ENCODE assay signal across 7 cellular contexts in genomic region chr1:154970631-154971340, GRCh38. TPM values are rescaled to one million over a fixed set of nuclear protein-coding genes. Genes with fewer than 3 reads are reported as not detected.
DNase-seq lines count a peak whose midpoint lies in the region; ATAC-seq, FAIRE-seq and TF ChIP-seq lines count a peak whose summit lies in the region.

SHC1 (minus strand) TSS chr1:154970747; CDS start chr1:154970526, 221 bp downstream.

- peaks cover 9% of the 10 kb centered on the region in 2 experiments for H4K20me1 ChIP-seq in H1 (replicated peaks in 1 of 2; ENCODE audit: control insufficient read depth in 1 of 2, insufficient read depth in 2 of 2, low read length in 2 of 2)

- peaks cover 35% of the 10 kb centered on the region for H3K36me3 Mint-ChIP-seq in stimulated activated memory B cell treated with anti-CD40 and anti-IgM and Interleukin-4, amounts not matched to agents 10 μg/mL and 1 μg/mL and 100 μg/mL, for 72 hours

- TF ChIP-seq CTCF in VCaP (conservative IDR thresholded peaks at IDR 0.05): no peak
- TF ChIP-seq CTCF in H1 (IDR thresholded peaks at IDR 0.05; ENCODE audit: control extremely low read depth in 1 of 3, insufficient read depth in 1 of 3, low read depth in 1 of 3, low read length in 3 of 3): peak in 1 of 3 experiments; percentile 5; a peak in 1 of 4 replicates
- TF ChIP-seq CTCF in lower lobe of right lung (IDR thresholded peaks at IDR 0.05): no peak

- H3K56ac ChIP-seq in H1 (replicated peaks; ENCODE audit: insufficient read length, low read depth, low read length): peak within 1 kb of the TSS; percentile 94

- H4K91ac ChIP-seq in H1 (replicated peaks; ENCODE audit: insufficient read length, low read length): peak within 1 kb of the TSS; percentile 100

- peak within 1 kb of the TSS; percentile 100 for H2AK5ac ChIP-seq in H1 (ENCODE audit: low read depth, low read length)

- peak within 1 kb of the TSS; percentile 88 for H2BK20ac ChIP-seq in H1 (ENCODE audit: low read length)

- POLR2A ChIA-PET in H1 (lab: Charles Lee; ENCODE audit: partially characterized antibody): interaction anchor here (0.6 to 42.8 kb wide), 20 partner anchors 11 to 1090 kb away, joined by 3 to 702 read pairs (median 4); partner anchors contain the start of genes ADAM15, FLAD1, LENEP and PBXIP1

- H2BK12ac ChIP-seq in H1 (ENCODE audit: low read depth, low read length): peak within 1 kb of the TSS; percentile 100

- no peak; a peak in 1 of 3 replicates for TF ChIP-seq EP300 in H1 (IDR thresholded peaks at IDR 0.05; ENCODE audit: borderline replicate concordance in 1 of 2, low read depth in 2 of 2, low read length in 2 of 2)

- no peaks in the 10 kb centered on the region for H3K27me3 Mint-ChIP-seq in stimulated activated memory B cell treated with anti-CD40 and anti-IgM and Interleukin-4, amounts not matched to agents 10 μg/mL and 1 μg/mL and 100 μg/mL, for 72 hours

- H3K27ac ChIP-seq in VCaP (peak within 1 kb of the TSS; percentile 94; the same call in 1 of the 2 replicates), H1 (ENCODE audit: low read depth, low read length) (peak within 1 kb of the TSS; percentile 91), lower lobe of right lung (peak within 1 kb of the TSS; percentile 98)

- peaks cover 13 to 26% (median 22%) of the 10 kb centered on the region in 4 experiments for H3K36me3 ChIP-seq in H1 (ENCODE audit: control insufficient read depth in 2 of 4, insufficient read depth in 4 of 4, low read length in 3 of 4)
- H3K36me3 ChIP-seq in lower lobe of right lung: peaks cover 34% of the 10 kb centered on the region

- peaks cover 14% of the 10 kb centered on the region; the same call in 1 of the 2 replicates for H3K79me1 ChIP-seq in H1 (ENCODE audit: low read depth, low read length)

- peaks cover 37% of the 10 kb centered on the region for H3K4me1 Mint-ChIP-seq in stimulated activated memory B cell treated with anti-CD40 and anti-IgM and Interleukin-4, amounts not matched to agents 10 μg/mL and 1 μg/mL and 100 μg/mL, for 72 hours

- TF ChIP-seq RAD21 in H1 (IDR thresholded peaks at IDR 0.05 in 1 of 2, conservative IDR thresholded peaks at IDR 0.05 in 1 of 2; ENCODE audit: low read depth in 2 of 2, low read length in 2 of 2): no peak

- H3K27ac Mint-ChIP-seq in stimulated activated memory B cell treated with anti-CD40 and anti-IgM and Interleukin-4, amounts not matched to agents 10 μg/mL and 1 μg/mL and 100 μg/mL, for 72 hours: peak within 1 kb of the TSS; percentile 82

- no peaks in the 10 kb centered on the region for H3K9me3 ChIP-seq in H1 (ENCODE audit: insufficient read depth in 2 of 2, low read depth in 1 of 2, low read length in 1 of 2)
- no peaks in the 10 kb centered on the region for H3K9me3 ChIP-seq in lower lobe of right lung

- CTCF ChIA-PET in H1 (lab: Charles Lee; ENCODE audit: partially characterized antibody): interaction anchor here (0.7 to 20.6 kb wide), 16 partner anchors 10 to 114 kb away, joined by 3 to 334 read pairs (median 6); partner anchors contain the start of genes ADAM15, EFNA4, FLAD1 and LENEP

- H3K27me3 ChIP-seq in H1 (replicated peaks in 1 of 4; ENCODE audit: control insufficient read depth in 3 of 4, extremely low read depth in 1 of 4, insufficient read depth in 3 of 4, low read length in 3 of 4) (no peaks in the 10 kb centered on the region), lower lobe of right lung (ENCODE audit: low read depth) (no peaks in the 10 kb centered on the region)

- 3% methylated on average over 14 of the region's 15 CpGs; no CpG with 5 or more reads in 1 of the 2 experiments for WGBS in H1 (ENCODE audit: extremely low coverage in 1 of 2, insufficient coverage in 1 of 2, insufficient read length in 1 of 2, insufficient replicate concordance in 2 of 2, low coverage in 1 of 2, low lambda C conversion rate in 2 of 2, missing lambda C conversion rate in 1 of 2), 2 experiments

- peaks cover 12 to 47% of the 10 kb centered on the region in 2 experiments for H3K79me2 ChIP-seq in H1 (ENCODE audit: control insufficient read depth in 1 of 2, insufficient read depth in 2 of 2, low read length in 2 of 2)

- no peak within 1 kb of the TSS for H2AFZ ChIP-seq in H1 (ENCODE audit: low read length)

- H2BK5ac ChIP-seq in H1 (ENCODE audit: low read depth, low read length): peak within 1 kb of the TSS; percentile 99

- peak within 1 kb of the TSS; percentile 62 for H3K4me3 Mint-ChIP-seq in stimulated activated memory B cell treated with anti-CD40 and anti-IgM and Interleukin-4, amounts not matched to agents 10 μg/mL and 1 μg/mL and 100 μg/mL, for 72 hours

- no peaks in the 10 kb centered on the region for H3K9me3 Mint-ChIP-seq in stimulated activated memory B cell treated with anti-CD40 and anti-IgM and Interleukin-4, amounts not matched to agents 10 μg/mL and 1 μg/mL and 100 μg/mL, for 72 hours

- peak within 1 kb of the TSS; percentile 55 to 81 (median 70) for H3K9ac ChIP-seq in H1 (replicated peaks in 1 of 4; ENCODE audit: extremely low read depth in 1 of 4, low read depth in 3 of 4, low read length in 3 of 4)

- peak; percentile 35 to 50 for ATAC-seq in lower lobe of right lung
- no peak for ATAC-seq in stimulated activated memory B cell treated with anti-CD40 and anti-IgM and Interleukin-4, amounts not matched to agents 10 μg/mL and 1 μg/mL and 100 μg/mL, for 72 hours
- ATAC-seq in HG03378 (IDR thresholded peaks at IDR 0.05; ENCODE audit: unreplicated experiment): no peak

- H3K18ac ChIP-seq in H1 (ENCODE audit: extremely low read depth, low read length): peak within 1 kb of the TSS; percentile 84

- peak; percentile 94 for DNase-seq in LHCN-M2 (ENCODE audit: low read depth)
- DNase-seq in H1 (ENCODE audit: low read depth in 1 of 2, low spot score in 2 of 2): peak; percentile 84 to 90
- DNase-seq in lower lobe of right lung: peak; percentile 86

- H3K14ac ChIP-seq in H1 (ENCODE audit: insufficient read length): peak within 1 kb of the TSS; percentile 16

- H2BK15ac ChIP-seq in H1 (ENCODE audit: low read length): peak within 1 kb of the TSS; percentile 85

- peak within 1 kb of the TSS; percentile 98 for H3K4ac ChIP-seq in H1 (replicated peaks; ENCODE audit: insufficient read length, low read depth, low read length)

- peak; percentile 79 to 92 for TF ChIP-seq POLR2A in H1 (IDR thresholded peaks at IDR 0.05; ENCODE audit: control extremely low read depth in 1 of 2, low read depth in 2 of 2, low read length in 2 of 2)

- H2BK120ac ChIP-seq in H1 (replicated peaks; ENCODE audit: low read depth, low read length): peak within 1 kb of the TSS; percentile 95

- no peak for FAIRE-seq in H1 (lab: Jason Lieb, UNC)

- H3K4me2 ChIP-seq in H1 (ENCODE audit: insufficient read depth in 1 of 2, low read depth in 2 of 2, low read length in 2 of 2): peak within 1 kb of the TSS; percentile 78

- intact Hi-C loops in lower lobe of right lung (cut with DNase I): no loop called here

- H3K23ac ChIP-seq in H1 (ENCODE audit: insufficient read length): peak within 1 kb of the TSS; percentile 61

- H3K4me1 ChIP-seq in H1 (replicated peaks in 1 of 4; ENCODE audit: control insufficient read depth in 3 of 4, insufficient read depth in 4 of 4, low read length in 3 of 4): peaks cover 3 to 19% (median 14%) of the 10 kb centered on the region in 4 experiments
- peaks cover 64% of the 10 kb centered on the region for H3K4me1 ChIP-seq in lower lobe of right lung

- H3K4me3 ChIP-seq in GM08714 (ENCODE audit: low read length) (peak within 1 kb of the TSS; percentile 24; the same call in 1 of the 2 replicates), H1 (ENCODE audit: extremely low read depth in 1 of 4, insufficient read depth in 2 of 4, low read depth in 3 of 4, low read length in 4 of 4) (peak within 1 kb of the TSS; percentile 61 to 80 (median 76)), lower lobe of right lung (peak within 1 kb of the TSS; percentile 83)

- peak within 1 kb of the TSS; percentile 92 for H4K5ac ChIP-seq in H1 (ENCODE audit: insufficient read length, low read depth, low read length)

- H4K8ac ChIP-seq in H1 (ENCODE audit: extremely low read depth, insufficient read depth, low read length): peak within 1 kb of the TSS; percentile 74

- H3K23me2 ChIP-seq in H1 (ENCODE audit: low read depth, low read length): peaks cover 29% of the 10 kb centered on the region

TF ChIP-seq in H1, 55 proteins besides CTCF, POLR2A, EP300 and RAD21 (continues in another document):
- TF ChIP-seq POU5F1 (IDR thresholded peaks at IDR 0.05; ENCODE audit: low read depth, low read length) (no peak), BACH1 (IDR thresholded peaks at IDR 0.05; ENCODE audit: low read length) (peak; percentile 82), CTBP2 (IDR thresholded peaks at IDR 0.05; ENCODE audit: borderline replicate concordance, insufficient read depth, insufficient read length, low read length) (no peak), ZNF274 (IDR thresholded peaks at IDR 0.05; ENCODE audit: borderline replicate concordance, extremely low read depth, low read length) (no peak), KDM4A (IDR thresholded peaks at IDR 0.05; ENCODE audit: low read depth, low read length, severe bottlenecking) (no peak), FOSL1 (IDR thresholded peaks at IDR 0.05; ENCODE audit: insufficient read depth, low read depth, low read length) (no peak), SIRT6 (IDR thresholded peaks at IDR 0.05; ENCODE audit: low read length) (no peak), SP2 (IDR thresholded peaks at IDR 0.05; ENCODE audit: low read length) (no peak), CHD1 (IDR thresholded peaks at IDR 0.05; ENCODE audit: low read depth, low read length) (no peak), TBP (IDR thresholded peaks at IDR 0.05; ENCODE audit: low read depth, low read length) (peak; percentile 82), RBBP5 (IDR thresholded peaks at IDR 0.05; ENCODE audit: borderline replicate concordance, low read depth, low read length) (0 out of 2 replicates have a peak, but pooled peaks have one; percentile 48), EZH2 (IDR thresholded peaks at IDR 0.05; ENCODE audit: low read depth, low read length, severe bottlenecking) (no peak), NANOG (IDR thresholded peaks at IDR 0.05; ENCODE audit: insufficient read depth, low read depth, low read length, poor library complexity, severe bottlenecking) (no peak), GTF2F1 (IDR thresholded peaks at IDR 0.05; ENCODE audit: borderline replicate concordance, low read depth, low read length) (0 out of 2 replicates have a peak, but pooled peaks have one; percentile 21)

RNA-seq across cellular contexts. Expression of gene SHC1, which starts in this region (rescaled TPM):
- 325 and 337 TPM in 2 replicates for total RNA-seq in LHCN-M2 (2014; rRNA removed)
- polyA plus RNA-seq in LHCN-M2 (2012): 407 TPM
- 204 and 212 TPM in 2 replicates for total RNA-seq in H1 (2021; fragmentation: NEBNext Ultra II Directional; extraction: Animal tissue kit (Norgen Biotek cat#: 25700))
- polyA plus RNA-seq in H1 (2011; rRNA removed): 177 and 197 TPM in 2 replicates
- 199 TPM for polyA plus RNA-seq in H1 (2011; cell fraction: cytosol; rRNA removed)
- 757 TPM for polyA plus RNA-seq in H1 (2011; cell fraction: nucleus; rRNA removed)
- 146 to 233 TPM (median 185 TPM) in 4 replicates for polyA plus RNA-seq in H1 (2012, experiment 1 of 2)
- polyA plus RNA-seq in H1 (2012, experiment 2 of 2): 206 TPM
- polyA plus RNA-seq in H1 (2013, experiment 1 of 2): 197 TPM
- polyA plus RNA-seq in H1 (2013, experiment 2 of 2): 196 TPM
- 204 and 224 TPM in 2 replicates for polyA minus RNA-seq in H1 (2011; rRNA and poly(A)+ RNA removed)
- 101 TPM for polyA minus RNA-seq in H1 (2011; cell fraction: cytosol; rRNA and poly(A)+ RNA removed)
- polyA minus RNA-seq in H1 (2011; cell fraction: nucleus; rRNA and poly(A)+ RNA removed): 123 TPM
- total RNA-seq in lower lobe of right lung: 94.8 TPM

Comparison
In these comparisons a context has a peak if more than half of its experiments do, and no peak if none do; other contexts are left out.
1. H3K4me3 ChIP-seq: peak in every context shown above with its lines; median percentile 83 in lower lobe of right lung; 76 in H1; 24 in GM08714.
2. ATAC-seq: peak in lower lobe of right lung (2 of 2); none in stimulated activated memory B cell treated with anti-CD40 and anti-IgM and Interleukin-4, amounts not matched to agents 10 μg/mL and 1 μg/mL and 100 μg/mL, for 72 hours (single experiment) and HG03378 (single experiment).
3. Peak in every context shown above with its lines, with median percentiles within 50 percentile points of each other: DNase-seq and H3K27ac ChIP-seq.